Comparison of ENCODE assay signal across 1 cellular context in the genomic region with DNA sequence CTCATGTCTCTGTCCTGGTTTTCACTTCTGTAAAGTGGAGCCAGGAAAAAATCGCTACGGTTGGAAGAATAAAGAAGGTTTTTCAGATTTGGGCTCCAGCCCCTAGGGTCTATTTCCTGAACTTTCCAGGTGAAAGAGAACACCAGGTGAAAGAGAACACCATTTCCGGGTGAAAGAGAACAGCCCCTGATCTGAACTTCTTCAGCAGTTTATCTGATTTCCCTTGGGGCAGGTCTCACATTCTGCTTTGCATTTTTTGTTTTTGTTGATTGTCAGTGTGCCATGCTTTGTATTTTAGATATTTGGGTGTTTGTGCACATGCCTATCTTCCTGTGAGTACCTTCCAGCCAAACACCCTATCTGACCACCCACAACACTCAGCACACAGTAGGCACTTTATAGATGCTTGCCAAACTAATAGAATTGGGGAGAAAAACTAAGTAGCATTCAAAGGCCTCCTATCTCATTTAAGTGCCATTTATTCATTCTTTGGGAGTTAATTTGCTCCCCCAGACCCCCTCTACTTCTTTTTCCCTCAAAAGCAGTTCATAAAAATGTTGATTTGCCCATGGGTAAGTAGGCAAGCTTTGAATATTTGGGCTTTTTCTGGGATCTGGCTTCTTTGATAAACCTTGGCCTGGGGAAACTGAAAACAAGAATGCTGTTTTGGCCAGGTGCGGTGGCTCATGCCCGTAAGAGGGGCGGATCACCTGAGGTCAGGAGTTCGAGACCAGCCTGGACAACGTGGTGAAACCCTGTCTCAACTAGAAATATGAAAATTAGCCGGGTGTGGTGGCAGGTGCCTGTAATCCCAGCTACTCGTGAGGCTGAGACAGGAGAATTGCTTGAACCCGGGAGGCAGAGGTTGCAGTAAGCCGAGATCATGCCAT.
TF ChIP-seq lines count a peak whose summit lies in the region.

No MANE protein-coding gene starts in this region.

TF ChIP-seq in GM23338, 12 proteins besides CTCF, POLR2A, EP300 and RAD21 (continued from another document):
- TF ChIP-seq, protein P1, sequence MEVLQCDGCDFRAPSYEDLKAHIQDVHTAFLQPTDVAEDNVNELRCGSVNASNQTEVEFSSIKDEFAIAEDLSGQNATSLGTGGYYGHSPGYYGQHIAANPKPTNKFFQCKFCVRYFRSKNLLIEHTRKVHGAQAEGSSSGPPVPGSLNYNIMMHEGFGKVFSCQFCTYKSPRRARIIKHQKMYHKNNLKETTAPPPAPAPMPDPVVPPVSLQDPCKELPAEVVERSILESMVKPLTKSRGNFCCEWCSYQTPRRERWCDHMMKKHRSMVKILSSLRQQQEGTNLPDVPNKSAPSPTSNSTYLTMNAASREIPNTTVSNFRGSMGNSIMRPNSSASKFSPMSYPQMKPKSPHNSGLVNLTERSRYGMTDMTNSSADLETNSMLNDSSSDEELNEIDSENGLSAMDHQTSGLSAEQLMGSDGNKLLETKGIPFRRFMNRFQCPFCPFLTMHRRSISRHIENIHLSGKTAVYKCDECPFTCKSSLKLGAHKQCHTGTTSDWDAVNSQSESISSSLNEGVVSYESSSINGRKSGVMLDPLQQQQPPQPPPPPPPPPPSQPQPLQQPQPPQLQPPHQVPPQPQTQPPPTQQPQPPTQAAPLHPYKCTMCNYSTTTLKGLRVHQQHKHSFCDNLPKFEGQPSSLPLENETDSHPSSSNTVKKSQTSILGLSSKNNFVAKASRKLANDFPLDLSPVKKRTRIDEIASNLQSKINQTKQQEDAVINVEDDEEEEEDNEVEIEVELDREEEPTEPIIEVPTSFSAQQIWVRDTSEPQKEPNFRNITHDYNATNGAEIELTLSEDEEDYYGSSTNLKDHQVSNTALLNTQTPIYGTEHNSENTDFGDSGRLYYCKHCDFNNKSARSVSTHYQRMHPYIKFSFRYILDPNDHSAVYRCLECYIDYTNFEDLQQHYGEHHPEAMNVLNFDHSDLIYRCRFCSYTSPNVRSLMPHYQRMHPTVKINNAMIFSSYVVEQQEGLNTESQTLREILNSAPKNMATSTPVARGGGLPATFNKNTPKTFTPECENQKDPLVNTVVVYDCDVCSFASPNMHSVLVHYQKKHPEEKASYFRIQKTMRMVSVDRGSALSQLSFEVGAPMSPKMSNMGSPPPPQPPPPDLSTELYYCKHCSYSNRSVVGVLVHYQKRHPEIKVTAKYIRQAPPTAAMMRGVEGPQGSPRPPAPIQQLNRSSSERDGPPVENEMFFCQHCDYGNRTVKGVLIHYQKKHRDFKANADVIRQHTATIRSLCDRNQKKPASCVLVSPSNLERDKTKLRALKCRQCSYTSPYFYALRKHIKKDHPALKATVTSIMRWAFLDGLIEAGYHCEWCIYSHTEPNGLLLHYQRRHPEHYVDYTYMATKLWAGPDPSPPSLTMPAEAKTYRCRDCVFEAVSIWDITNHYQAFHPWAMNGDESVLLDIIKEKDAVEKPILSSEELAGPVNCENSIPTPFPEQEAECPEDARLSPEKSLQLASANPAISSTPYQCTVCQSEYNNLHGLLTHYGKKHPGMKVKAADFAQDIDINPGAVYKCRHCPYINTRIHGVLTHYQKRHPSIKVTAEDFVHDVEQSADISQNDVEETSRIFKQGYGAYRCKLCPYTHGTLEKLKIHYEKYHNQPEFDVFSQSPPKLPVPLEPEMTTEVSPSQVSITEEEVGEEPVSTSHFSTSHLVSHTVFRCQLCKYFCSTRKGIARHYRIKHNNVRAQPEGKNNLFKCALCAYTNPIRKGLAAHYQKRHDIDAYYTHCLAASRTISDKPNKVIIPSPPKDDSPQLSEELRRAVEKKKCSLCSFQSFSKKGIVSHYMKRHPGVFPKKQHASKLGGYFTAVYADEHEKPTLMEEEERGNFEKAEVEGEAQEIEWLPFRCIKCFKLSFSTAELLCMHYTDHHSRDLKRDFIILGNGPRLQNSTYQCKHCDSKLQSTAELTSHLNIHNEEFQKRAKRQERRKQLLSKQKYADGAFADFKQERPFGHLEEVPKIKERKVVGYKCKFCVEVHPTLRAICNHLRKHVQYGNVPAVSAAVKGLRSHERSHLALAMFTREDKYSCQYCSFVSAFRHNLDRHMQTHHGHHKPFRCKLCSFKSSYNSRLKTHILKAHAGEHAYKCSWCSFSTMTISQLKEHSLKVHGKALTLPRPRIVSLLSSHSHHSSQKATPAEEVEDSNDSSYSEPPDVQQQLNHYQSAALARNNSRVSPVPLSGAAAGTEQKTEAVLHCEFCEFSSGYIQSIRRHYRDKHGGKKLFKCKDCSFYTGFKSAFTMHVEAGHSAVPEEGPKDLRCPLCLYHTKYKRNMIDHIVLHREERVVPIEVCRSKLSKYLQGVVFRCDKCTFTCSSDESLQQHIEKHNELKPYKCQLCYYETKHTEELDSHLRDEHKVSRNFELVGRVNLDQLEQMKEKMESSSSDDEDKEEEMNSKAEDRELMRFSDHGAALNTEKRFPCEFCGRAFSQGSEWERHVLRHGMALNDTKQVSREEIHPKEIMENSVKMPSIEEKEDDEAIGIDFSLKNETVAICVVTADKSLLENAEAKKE (CRISPR knock-in tag; IDR thresholded peaks at IDR 0.05), result no peak
- no peak for TF ChIP-seq EZH2phosphoT487 (IDR thresholded peaks at IDR 0.05; ENCODE audit: unreplicated experiment)
- no peak for TF ChIP-seq ZNF331 (CRISPR knock-in tag; IDR thresholded peaks at IDR 0.05; ENCODE audit: low read depth)
- no peak for TF ChIP-seq CREB1 (CRISPR knock-in tag; IDR thresholded peaks at IDR 0.05; ENCODE audit: low read depth)
- TF ChIP-seq ZNF114 (CRISPR knock-in tag; IDR thresholded peaks at IDR 0.05), result no peak
- TF ChIP-seq NANOG (IDR thresholded peaks at IDR 0.05; ENCODE audit: borderline replicate concordance), result no peak
- TF ChIP-seq EZH2 (IDR thresholded peaks at IDR 0.05; ENCODE audit: low read depth, unreplicated experiment), result no peak
- TF ChIP-seq, protein P2, sequence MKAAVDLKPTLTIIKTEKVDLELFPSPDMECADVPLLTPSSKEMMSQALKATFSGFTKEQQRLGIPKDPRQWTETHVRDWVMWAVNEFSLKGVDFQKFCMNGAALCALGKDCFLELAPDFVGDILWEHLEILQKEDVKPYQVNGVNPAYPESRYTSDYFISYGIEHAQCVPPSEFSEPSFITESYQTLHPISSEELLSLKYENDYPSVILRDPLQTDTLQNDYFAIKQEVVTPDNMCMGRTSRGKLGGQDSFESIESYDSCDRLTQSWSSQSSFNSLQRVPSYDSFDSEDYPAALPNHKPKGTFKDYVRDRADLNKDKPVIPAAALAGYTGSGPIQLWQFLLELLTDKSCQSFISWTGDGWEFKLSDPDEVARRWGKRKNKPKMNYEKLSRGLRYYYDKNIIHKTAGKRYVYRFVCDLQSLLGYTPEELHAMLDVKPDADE (IDR thresholded peaks at IDR 0.05), result no peak
- no peak for TF ChIP-seq STAT1 (IDR thresholded peaks at IDR 0.05; ENCODE audit: unreplicated experiment)
- TF ChIP-seq, protein P3, sequence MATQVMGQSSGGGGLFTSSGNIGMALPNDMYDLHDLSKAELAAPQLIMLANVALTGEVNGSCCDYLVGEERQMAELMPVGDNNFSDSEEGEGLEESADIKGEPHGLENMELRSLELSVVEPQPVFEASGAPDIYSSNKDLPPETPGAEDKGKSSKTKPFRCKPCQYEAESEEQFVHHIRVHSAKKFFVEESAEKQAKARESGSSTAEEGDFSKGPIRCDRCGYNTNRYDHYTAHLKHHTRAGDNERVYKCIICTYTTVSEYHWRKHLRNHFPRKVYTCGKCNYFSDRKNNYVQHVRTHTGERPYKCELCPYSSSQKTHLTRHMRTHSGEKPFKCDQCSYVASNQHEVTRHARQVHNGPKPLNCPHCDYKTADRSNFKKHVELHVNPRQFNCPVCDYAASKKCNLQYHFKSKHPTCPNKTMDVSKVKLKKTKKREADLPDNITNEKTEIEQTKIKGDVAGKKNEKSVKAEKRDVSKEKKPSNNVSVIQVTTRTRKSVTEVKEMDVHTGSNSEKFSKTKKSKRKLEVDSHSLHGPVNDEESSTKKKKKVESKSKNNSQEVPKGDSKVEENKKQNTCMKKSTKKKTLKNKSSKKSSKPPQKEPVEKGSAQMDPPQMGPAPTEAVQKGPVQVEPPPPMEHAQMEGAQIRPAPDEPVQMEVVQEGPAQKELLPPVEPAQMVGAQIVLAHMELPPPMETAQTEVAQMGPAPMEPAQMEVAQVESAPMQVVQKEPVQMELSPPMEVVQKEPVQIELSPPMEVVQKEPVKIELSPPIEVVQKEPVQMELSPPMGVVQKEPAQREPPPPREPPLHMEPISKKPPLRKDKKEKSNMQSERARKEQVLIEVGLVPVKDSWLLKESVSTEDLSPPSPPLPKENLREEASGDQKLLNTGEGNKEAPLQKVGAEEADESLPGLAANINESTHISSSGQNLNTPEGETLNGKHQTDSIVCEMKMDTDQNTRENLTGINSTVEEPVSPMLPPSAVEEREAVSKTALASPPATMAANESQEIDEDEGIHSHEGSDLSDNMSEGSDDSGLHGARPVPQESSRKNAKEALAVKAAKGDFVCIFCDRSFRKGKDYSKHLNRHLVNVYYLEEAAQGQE (IDR thresholded peaks at IDR 0.05; ENCODE audit: unreplicated experiment), result no peak
- no peak for TF ChIP-seq POLR2AphosphoS5 (IDR thresholded peaks at IDR 0.05; ENCODE audit: low read depth)
